25 cellular contexts compared by ENCODE assay signal in genomic region chr2:8320305-8320704, GRCh38.
"Had no signal": no experiment of that assay in that cellular context is flagged by ENCODE, and none has a peak within 500 bp of the region (broad histone marks: within the 10 kb centered on the region; RNA-seq: fewer than 3 reads in every experiment).

No MANE protein-coding gene starts in this region.

- ATAC-seq: activated CD8-positive, alpha-beta T cell treated with anti-CD3 and anti-CD28 coated beads for 36 hours; activated T-cell treated with anti-CD3 and anti-CD28 coated beads, Interleukin-2, amount 50 U/mL, for 4 hours; body of pancreas; gastrocnemius medialis; left colon; naive thymus-derived CD4-positive, alpha-beta T cell had no signal

- H3K4me2 ChIP-seq: neural progenitor cell had no signal

- H3K4me3 Mint-ChIP-seq: activated CD8-positive, alpha-beta T cell treated with anti-CD3 and anti-CD28 coated beads for 36 hours; activated naive CD4-positive, alpha-beta T cell treated with anti-CD3 and anti-CD28 coated beads, Interleukin-2, amount 50 U/mL, for 24 hours; activated T-cell treated with anti-CD3 and anti-CD28 coated beads, Interleukin-2, amount 50 U/mL, for 4 hours; naive thymus-derived CD4-positive, alpha-beta T cell; neural progenitor cell had no signal

- H3K27ac ChIP-seq: body of pancreas, gastrocnemius medialis, neural progenitor cell, skin epidermis, stomach, suprapubic skin, tibial nerve had no signal

- H3K27ac Mint-ChIP-seq: activated CD8-positive, alpha-beta T cell treated with anti-CD3 and anti-CD28 coated beads for 36 hours; activated naive CD4-positive, alpha-beta T cell treated with anti-CD3 and anti-CD28 coated beads, Interleukin-2, amount 50 U/mL, for 24 hours; activated T-helper 2 cell treated with anti-CD3 and anti-CD28 coated beads, Interferon-gamma antibody, Interleukin-2, Interleukin-4, amounts not matched to agents 10 μg/mL and 5 μg/mL and 100 μg/mL, durations not matched to agents 14 hours and 24 hours and 36 hours; naive thymus-derived CD4-positive, alpha-beta T cell; neural progenitor cell had no signal

- H3K4me3 ChIP-seq: body of pancreas, gastrocnemius medialis, neural progenitor cell, skin epidermis, stomach, suprapubic skin, tibial nerve had no signal

- H2AFZ ChIP-seq: neural progenitor cell had no signal

- H3K9me3 Mint-ChIP-seq: activated CD8-positive, alpha-beta T cell treated with anti-CD3 and anti-CD28 coated beads for 36 hours; activated naive CD4-positive, alpha-beta T cell treated with anti-CD3 and anti-CD28 coated beads, Interleukin-2, amount 50 U/mL, for 24 hours; activated T-cell treated with anti-CD3 and anti-CD28 coated beads, Interleukin-2, amount 50 U/mL, for 4 hours; activated T-helper 2 cell treated with anti-CD3 and anti-CD28 coated beads, Interferon-gamma antibody, Interleukin-2, Interleukin-4, amounts not matched to agents 10 μg/mL and 5 μg/mL and 100 μg/mL, durations not matched to agents 14 hours and 24 hours and 36 hours had no signal

- H3K9me3 ChIP-seq: body of pancreas, gastrocnemius medialis, stomach, suprapubic skin, tibial nerve had no signal

- H3K27me3 ChIP-seq: body of pancreas, gastrocnemius medialis, neural progenitor cell, stomach, suprapubic skin, tibial nerve had no signal

- H3K36me3 ChIP-seq: gastrocnemius medialis, neural progenitor cell, stomach, suprapubic skin, tibial nerve had no signal

- DNase-seq: activated CD4-positive, alpha-beta T cell treated with anti-CD3 and anti-CD28 coated beads, Interleukin-2, amount 50 U/mL, for 1 hour; activated CD4-positive, CD25-positive, alpha-beta regulatory T cell treated with anti-CD3 and anti-CD28 coated beads, Interleukin-2, amount 50 U/mL, for 72 hours; activated CD8-positive, alpha-beta T cell treated with anti-CD3 and anti-CD28 coated beads for 36 hours; activated T-cell treated with anti-CD3 and anti-CD28 coated beads, Interleukin-2, amount 50 U/mL, for 4 hours; anterior cingulate cortex; body of pancreas; dermis blood vessel endothelial cell; effector CD4-positive, alpha-beta T cell; gastrocnemius medialis; glutamatergic neuron; left colon; mammary epithelial cell; midbrain; naive thymus-derived CD4-positive, alpha-beta T cell; occipital lobe; stimulated activated CD4-positive, alpha-beta T cell treated with anti-CD3 and anti-CD28 coated beads, Interleukin-12 subunit alpha, Interleukin-12 subunit beta, amount 100 ng/mL, for 4 hours; stimulated activated CD4-positive, alpha-beta T cell treated with anti-CD3 and anti-CD28 coated beads, Interleukin-4, amount 100 ng/mL, for 1 hour; stomach; T-helper 2 cell had no signal

- H3K9ac ChIP-seq: neural progenitor cell had no signal

- H3K4me1 ChIP-seq: body of pancreas, gastrocnemius medialis, stomach, tibial nerve had no signal

- H3K36me3 Mint-ChIP-seq: activated naive CD4-positive, alpha-beta T cell treated with anti-CD3 and anti-CD28 coated beads, Interleukin-2, amount 50 U/mL, for 24 hours; neural progenitor cell had no signal

- H3K27me3 Mint-ChIP-seq: activated naive CD4-positive, alpha-beta T cell treated with anti-CD3 and anti-CD28 coated beads, Interleukin-2, amount 50 U/mL, for 24 hours had no signal
